ENCODE assay signal across 1 cellular context in the genomic region with DNA sequence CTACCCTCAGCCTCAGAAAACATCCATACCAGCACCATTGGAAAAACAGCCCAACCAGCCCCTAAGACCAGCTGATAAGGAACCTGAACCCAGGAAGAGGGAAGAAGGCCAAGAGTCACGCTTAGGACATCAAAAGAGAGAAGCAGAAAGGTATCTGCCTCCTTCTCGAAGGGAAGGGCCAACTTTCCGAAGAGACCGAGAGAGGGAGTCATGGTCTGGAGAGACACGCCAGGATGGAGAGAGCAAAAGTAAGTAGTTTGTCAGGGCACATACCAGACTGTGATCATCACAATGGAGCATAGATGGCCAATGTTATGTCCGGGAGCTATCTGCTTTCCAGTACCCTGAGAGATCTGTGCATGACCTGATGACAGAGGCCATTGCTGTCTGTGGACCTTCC.
TF ChIP-seq lines count a peak whose summit lies in the region.

No MANE protein-coding gene starts in this region.

TF ChIP-seq in IMR-90, 13 proteins besides CTCF, POLR2A, EP300 and RAD21:
- TF ChIP-seq CEBPB (IDR thresholded peaks at IDR 0.05; ENCODE audit: low read depth, low read length), result no peak
- TF ChIP-seq FOS (IDR thresholded peaks at IDR 0.05; ENCODE audit: low read depth, low read length), result no peak
- no peak for TF ChIP-seq MXI1 (IDR thresholded peaks at IDR 0.05; ENCODE audit: borderline replicate concordance, low read depth, low read length)
- TF ChIP-seq, protein P1, sequence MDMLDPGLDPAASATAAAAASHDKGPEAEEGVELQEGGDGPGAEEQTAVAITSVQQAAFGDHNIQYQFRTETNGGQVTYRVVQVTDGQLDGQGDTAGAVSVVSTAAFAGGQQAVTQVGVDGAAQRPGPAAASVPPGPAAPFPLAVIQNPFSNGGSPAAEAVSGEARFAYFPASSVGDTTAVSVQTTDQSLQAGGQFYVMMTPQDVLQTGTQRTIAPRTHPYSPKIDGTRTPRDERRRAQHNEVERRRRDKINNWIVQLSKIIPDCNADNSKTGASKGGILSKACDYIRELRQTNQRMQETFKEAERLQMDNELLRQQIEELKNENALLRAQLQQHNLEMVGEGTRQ (IDR thresholded peaks at IDR 0.05; ENCODE audit: low read depth, low read length), result no peak
- no peak for TF ChIP-seq MAZ (IDR thresholded peaks at IDR 0.05; ENCODE audit: borderline replicate concordance, low read depth, low read length)
- no peak for TF ChIP-seq RCOR1 (IDR thresholded peaks at IDR 0.05; ENCODE audit: insufficient replicate concordance, low read length)
- no peak for TF ChIP-seq MAFK (IDR thresholded peaks at IDR 0.05; ENCODE audit: low read depth, low read length)
- TF ChIP-seq NFE2L2 (IDR thresholded peaks at IDR 0.05; ENCODE audit: low read depth, low read length), result no peak
